In genomic region chr19:4063369-4064072, GRCh38 we compare ENCODE assay signal across 8 cellular contexts. TPM values are rescaled to one million over a fixed set of nuclear protein-coding genes. Genes with fewer than 3 reads are reported as not detected.
A peak's percentile ranks its signal among the peaks of the same experiment; 100 is the strongest.
DNase-seq lines count a peak whose midpoint lies in the region; FAIRE-seq and TF ChIP-seq lines count a peak whose summit lies in the region.

No MANE protein-coding gene starts in this region.

- FAIRE-seq in GM18507 (lab: Jason Lieb, UNC) (peak; percentile 62), RCC 7860 (lab: Jason Lieb, UNC) (no peak)

- no peaks in the 10 kb centered on the region for H3K36me3 Mint-ChIP-seq in glutamatergic neuron (ENCODE audit: unreplicated experiment)

- peak overlapping the region; percentile 94 for H3K4me3 Mint-ChIP-seq in glutamatergic neuron (ENCODE audit: unreplicated experiment)

- H3K4me1 Mint-ChIP-seq in glutamatergic neuron (ENCODE audit: low read depth, unreplicated experiment), result peaks cover 2% of the 10 kb centered on the region

- DNase-seq in GM18507 (ENCODE audit: extremely low spot score, insufficient read length, low read depth) (no peak), glutamatergic neuron (no peak), HCEC 1CT (no peak), RCC 7860 (ENCODE audit: low spot score) (no peak)
- no peak for DNase-seq in stimulated activated naive CD4-positive, alpha-beta T cell (lab: John Stamatoyannopoulos, UW)
- DNase-seq in activated CD4-positive, alpha-beta T cell treated with anti-CD3 and anti-CD28 coated beads, Interleukin-2, amount 50 U/mL, for 48 hours, result no peak

- H3K27ac ChIP-seq in VCaP (peak overlapping the region; percentile 90), skin epidermis (peak overlapping the region; percentile 89 to 100 (median 98))

- peaks cover 4% of the 10 kb centered on the region for H3K9me3 Mint-ChIP-seq in glutamatergic neuron (ENCODE audit: unreplicated experiment)

- TF ChIP-seq CTCF in VCaP (conservative IDR thresholded peaks at IDR 0.05) (no peak), glutamatergic neuron (IDR thresholded peaks at IDR 0.05; ENCODE audit: partially characterized antibody, unreplicated experiment) (no peak)

- H3K27ac Mint-ChIP-seq in glutamatergic neuron (ENCODE audit: unreplicated experiment), result peak overlapping the region; percentile 88

- peak overlapping the region; percentile 74 to 100 (median 83) for H3K4me3 ChIP-seq in skin epidermis

- peaks cover 5% of the 10 kb centered on the region for H3K27me3 Mint-ChIP-seq in glutamatergic neuron (ENCODE audit: unreplicated experiment)

RNA-seq across cellular contexts. Expression of gene ZBTB7A, which starts 3.2 kb away (rescaled TPM):
- 21.8 TPM for total RNA-seq in glutamatergic neuron (ENCODE audit: unreplicated experiment)

RNA-seq across cellular contexts. Expression of gene PIAS4, which starts 56.0 kb away (rescaled TPM):
- total RNA-seq in glutamatergic neuron (ENCODE audit: unreplicated experiment), result 95.8 TPM
